Comparison of ENCODE assay signal across 1 cellular context in genomic region chr3:120742198-120743080, GRCh38.
TF ChIP-seq lines count a peak whose summit lies in the region.

GTF2E1 (plus strand) TSS chr3:120742744; CDS start chr3:120750553, 7,809 bp downstream.
A gene with protein sequence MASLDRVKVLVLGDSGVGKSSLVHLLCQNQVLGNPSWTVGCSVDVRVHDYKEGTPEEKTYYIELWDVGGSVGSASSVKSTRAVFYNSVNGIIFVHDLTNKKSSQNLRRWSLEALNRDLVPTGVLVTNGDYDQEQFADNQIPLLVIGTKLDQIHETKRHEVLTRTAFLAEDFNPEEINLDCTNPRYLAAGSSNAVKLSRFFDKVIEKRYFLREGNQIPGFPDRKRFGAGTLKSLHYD (minus strand): TSS chr3:120742516. CDS start chr3:120742507, 9 bp downstream.

TF ChIP-seq in HepG2, 621 proteins besides CTCF, POLR2A, EP300 and RAD21 (continued from another document and continues in another):
- TF ChIP-seq, protein P1, sequence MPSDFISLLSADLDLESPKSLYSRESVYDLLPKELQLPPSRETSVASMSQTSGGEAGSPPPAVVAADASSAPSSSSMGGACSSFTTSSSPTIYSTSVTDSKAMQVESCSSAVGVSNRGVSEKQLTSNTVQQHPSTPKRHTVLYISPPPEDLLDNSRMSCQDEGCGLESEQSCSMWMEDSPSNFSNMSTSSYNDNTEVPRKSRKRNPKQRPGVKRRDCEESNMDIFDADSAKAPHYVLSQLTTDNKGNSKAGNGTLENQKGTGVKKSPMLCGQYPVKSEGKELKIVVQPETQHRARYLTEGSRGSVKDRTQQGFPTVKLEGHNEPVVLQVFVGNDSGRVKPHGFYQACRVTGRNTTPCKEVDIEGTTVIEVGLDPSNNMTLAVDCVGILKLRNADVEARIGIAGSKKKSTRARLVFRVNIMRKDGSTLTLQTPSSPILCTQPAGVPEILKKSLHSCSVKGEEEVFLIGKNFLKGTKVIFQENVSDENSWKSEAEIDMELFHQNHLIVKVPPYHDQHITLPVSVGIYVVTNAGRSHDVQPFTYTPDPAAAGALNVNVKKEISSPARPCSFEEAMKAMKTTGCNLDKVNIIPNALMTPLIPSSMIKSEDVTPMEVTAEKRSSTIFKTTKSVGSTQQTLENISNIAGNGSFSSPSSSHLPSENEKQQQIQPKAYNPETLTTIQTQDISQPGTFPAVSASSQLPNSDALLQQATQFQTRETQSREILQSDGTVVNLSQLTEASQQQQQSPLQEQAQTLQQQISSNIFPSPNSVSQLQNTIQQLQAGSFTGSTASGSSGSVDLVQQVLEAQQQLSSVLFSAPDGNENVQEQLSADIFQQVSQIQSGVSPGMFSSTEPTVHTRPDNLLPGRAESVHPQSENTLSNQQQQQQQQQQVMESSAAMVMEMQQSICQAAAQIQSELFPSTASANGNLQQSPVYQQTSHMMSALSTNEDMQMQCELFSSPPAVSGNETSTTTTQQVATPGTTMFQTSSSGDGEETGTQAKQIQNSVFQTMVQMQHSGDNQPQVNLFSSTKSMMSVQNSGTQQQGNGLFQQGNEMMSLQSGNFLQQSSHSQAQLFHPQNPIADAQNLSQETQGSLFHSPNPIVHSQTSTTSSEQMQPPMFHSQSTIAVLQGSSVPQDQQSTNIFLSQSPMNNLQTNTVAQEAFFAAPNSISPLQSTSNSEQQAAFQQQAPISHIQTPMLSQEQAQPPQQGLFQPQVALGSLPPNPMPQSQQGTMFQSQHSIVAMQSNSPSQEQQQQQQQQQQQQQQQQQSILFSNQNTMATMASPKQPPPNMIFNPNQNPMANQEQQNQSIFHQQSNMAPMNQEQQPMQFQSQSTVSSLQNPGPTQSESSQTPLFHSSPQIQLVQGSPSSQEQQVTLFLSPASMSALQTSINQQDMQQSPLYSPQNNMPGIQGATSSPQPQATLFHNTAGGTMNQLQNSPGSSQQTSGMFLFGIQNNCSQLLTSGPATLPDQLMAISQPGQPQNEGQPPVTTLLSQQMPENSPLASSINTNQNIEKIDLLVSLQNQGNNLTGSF (CRISPR knock-in tag; IDR thresholded peaks at IDR 0.05) = 0 out of 2 replicates have a peak, but pooled peaks have one; percentile 29
- TF ChIP-seq ZSCAN20 (CRISPR knock-in tag; IDR thresholded peaks at IDR 0.05; ENCODE audit: borderline replicate concordance) (peak; percentile 15; the same call in 1 of the 2 replicates), ZNF652 (CRISPR knock-in tag; IDR thresholded peaks at IDR 0.05; ENCODE audit: borderline replicate concordance, low read depth) (0 out of 2 replicates have a peak, but pooled peaks have one; percentile 3), HMGXB4 (CRISPR knock-in tag; IDR thresholded peaks at IDR 0.05; ENCODE audit: borderline replicate concordance in 1 of 2, low read depth in 1 of 2) (peak; percentile 37 to 47; a peak in 3 of 4 replicates), NFYC (CRISPR knock-in tag; IDR thresholded peaks at IDR 0.05) (peak; percentile 94), HDAC2 (CRISPR knock-in tag; IDR thresholded peaks at IDR 0.05) (peak; percentile 40; the same call in 1 of the 2 replicates), ZNF160 (CRISPR knock-in tag; IDR thresholded peaks at IDR 0.05) (peak; percentile 70), RFX5 (IDR thresholded peaks at IDR 0.05; ENCODE audit: low read depth, low read length) (peak; percentile 61), KMT2A (CRISPR knock-in tag; IDR thresholded peaks at IDR 0.05) (peak; percentile 77), SRSF4 (IDR thresholded peaks at IDR 0.05; ENCODE audit: low read depth, low read length, poor library complexity, severe bottlenecking) (no peak), THAP11 (CRISPR knock-in tag; IDR thresholded peaks at IDR 0.05) (peak; percentile 97), SP140L (CRISPR knock-in tag; IDR thresholded peaks at IDR 0.05; ENCODE audit: borderline replicate concordance) (0 out of 2 replicates have a peak, but pooled peaks have one; percentile 38), ZSCAN31 (CRISPR knock-in tag; IDR thresholded peaks at IDR 0.05; ENCODE audit: low read depth) (peak; percentile 76; the same call in 1 of the 2 replicates), FOXP1 (IDR thresholded peaks at IDR 0.05) (no peak), FOXP1 (CRISPR knock-in tag; IDR thresholded peaks at IDR 0.05) (0 out of 2 replicates have a peak, but pooled peaks have one; percentile 5), IRX3 (CRISPR knock-in tag; IDR thresholded peaks at IDR 0.05; ENCODE audit: borderline replicate concordance, low read depth) (no peak), DMAP1 (CRISPR knock-in tag; IDR thresholded peaks at IDR 0.05) (peak; percentile 36; the same call in 1 of the 2 replicates), ELF3 (CRISPR knock-in tag; IDR thresholded peaks at IDR 0.05) (no peak), REST (IDR thresholded peaks at IDR 0.05; ENCODE audit: borderline replicate concordance in 1 of 2, low read depth in 1 of 2, low read length in 2 of 2) (peak in 1 of 2 experiments; percentile 19; a peak in 1 of 4 replicates)
- TF ChIP-seq, protein P2, sequence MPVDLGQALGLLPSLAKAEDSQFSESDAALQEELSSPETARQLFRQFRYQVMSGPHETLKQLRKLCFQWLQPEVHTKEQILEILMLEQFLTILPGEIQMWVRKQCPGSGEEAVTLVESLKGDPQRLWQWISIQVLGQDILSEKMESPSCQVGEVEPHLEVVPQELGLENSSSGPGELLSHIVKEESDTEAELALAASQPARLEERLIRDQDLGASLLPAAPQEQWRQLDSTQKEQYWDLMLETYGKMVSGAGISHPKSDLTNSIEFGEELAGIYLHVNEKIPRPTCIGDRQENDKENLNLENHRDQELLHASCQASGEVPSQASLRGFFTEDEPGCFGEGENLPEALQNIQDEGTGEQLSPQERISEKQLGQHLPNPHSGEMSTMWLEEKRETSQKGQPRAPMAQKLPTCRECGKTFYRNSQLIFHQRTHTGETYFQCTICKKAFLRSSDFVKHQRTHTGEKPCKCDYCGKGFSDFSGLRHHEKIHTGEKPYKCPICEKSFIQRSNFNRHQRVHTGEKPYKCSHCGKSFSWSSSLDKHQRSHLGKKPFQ (CRISPR knock-in tag; IDR thresholded peaks at IDR 0.05; ENCODE audit: insufficient replicate concordance) = no peak
- TF ChIP-seq, protein P3, sequence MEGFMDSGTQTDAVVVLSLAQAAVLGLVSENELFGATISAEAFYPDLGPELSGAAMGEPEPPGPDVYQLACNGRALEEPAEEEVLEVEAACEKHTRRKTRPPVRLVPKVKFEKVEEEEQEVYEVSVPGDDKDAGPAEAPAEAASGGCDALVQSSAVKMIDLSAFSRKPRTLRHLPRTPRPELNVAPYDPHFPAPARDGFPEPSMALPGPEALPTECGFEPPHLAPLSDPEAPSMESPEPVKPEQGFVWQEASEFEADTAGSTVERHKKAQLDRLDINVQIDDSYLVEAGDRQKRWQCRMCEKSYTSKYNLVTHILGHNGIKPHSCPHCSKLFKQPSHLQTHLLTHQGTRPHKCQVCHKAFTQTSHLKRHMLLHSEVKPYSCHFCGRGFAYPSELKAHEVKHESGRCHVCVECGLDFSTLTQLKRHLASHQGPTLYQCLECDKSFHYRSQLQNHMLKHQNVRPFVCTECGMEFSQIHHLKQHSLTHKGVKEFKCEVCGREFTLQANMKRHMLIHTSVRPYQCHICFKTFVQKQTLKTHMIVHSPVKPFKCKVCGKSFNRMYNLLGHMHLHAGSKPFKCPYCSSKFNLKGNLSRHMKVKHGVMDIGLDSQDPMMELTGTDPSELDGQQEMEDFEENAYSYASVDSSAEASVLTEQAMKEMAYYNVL (CRISPR knock-in tag; IDR thresholded peaks at IDR 0.05; ENCODE audit: borderline replicate concordance) = no peak
- TF ChIP-seq, protein P4, sequence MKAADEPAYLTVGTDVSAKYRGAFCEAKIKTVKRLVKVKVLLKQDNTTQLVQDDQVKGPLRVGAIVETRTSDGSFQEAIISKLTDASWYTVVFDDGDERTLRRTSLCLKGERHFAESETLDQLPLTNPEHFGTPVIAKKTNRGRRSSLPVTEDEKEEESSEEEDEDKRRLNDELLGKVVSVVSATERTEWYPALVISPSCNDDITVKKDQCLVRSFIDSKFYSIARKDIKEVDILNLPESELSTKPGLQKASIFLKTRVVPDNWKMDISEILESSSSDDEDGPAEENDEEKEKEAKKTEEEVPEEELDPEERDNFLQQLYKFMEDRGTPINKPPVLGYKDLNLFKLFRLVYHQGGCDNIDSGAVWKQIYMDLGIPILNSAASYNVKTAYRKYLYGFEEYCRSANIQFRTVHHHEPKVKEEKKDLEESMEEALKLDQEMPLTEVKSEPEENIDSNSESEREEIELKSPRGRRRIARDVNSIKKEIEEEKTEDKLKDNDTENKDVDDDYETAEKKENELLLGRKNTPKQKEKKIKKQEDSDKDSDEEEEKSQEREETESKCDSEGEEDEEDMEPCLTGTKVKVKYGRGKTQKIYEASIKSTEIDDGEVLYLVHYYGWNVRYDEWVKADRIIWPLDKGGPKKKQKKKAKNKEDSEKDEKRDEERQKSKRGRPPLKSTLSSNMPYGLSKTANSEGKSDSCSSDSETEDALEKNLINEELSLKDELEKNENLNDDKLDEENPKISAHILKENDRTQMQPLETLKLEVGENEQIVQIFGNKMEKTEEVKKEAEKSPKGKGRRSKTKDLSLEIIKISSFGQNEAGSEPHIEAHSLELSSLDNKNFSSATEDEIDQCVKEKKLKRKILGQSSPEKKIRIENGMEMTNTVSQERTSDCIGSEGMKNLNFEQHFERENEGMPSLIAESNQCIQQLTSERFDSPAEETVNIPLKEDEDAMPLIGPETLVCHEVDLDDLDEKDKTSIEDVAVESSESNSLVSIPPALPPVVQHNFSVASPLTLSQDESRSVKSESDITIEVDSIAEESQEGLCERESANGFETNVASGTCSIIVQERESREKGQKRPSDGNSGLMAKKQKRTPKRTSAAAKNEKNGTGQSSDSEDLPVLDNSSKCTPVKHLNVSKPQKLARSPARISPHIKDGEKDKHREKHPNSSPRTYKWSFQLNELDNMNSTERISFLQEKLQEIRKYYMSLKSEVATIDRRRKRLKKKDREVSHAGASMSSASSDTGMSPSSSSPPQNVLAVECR (CRISPR knock-in tag; IDR thresholded peaks at IDR 0.05; ENCODE audit: borderline replicate concordance) = peak; percentile 81
- TF ChIP-seq, protein P5, sequence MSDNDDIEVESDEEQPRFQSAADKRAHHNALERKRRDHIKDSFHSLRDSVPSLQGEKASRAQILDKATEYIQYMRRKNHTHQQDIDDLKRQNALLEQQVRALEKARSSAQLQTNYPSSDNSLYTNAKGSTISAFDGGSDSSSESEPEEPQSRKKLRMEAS (IDR thresholded peaks at IDR 0.05) = peak; percentile 61
- TF ChIP-seq, protein P6, sequence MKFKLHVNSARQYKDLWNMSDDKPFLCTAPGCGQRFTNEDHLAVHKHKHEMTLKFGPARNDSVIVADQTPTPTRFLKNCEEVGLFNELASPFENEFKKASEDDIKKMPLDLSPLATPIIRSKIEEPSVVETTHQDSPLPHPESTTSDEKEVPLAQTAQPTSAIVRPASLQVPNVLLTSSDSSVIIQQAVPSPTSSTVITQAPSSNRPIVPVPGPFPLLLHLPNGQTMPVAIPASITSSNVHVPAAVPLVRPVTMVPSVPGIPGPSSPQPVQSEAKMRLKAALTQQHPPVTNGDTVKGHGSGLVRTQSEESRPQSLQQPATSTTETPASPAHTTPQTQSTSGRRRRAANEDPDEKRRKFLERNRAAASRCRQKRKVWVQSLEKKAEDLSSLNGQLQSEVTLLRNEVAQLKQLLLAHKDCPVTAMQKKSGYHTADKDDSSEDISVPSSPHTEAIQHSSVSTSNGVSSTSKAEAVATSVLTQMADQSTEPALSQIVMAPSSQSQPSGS (CRISPR knock-in tag; IDR thresholded peaks at IDR 0.05) = peak; percentile 65; the same call in 1 of the 2 replicates
